Comparison of ENCODE assay signal across 8 cellular contexts in the genomic region with DNA sequence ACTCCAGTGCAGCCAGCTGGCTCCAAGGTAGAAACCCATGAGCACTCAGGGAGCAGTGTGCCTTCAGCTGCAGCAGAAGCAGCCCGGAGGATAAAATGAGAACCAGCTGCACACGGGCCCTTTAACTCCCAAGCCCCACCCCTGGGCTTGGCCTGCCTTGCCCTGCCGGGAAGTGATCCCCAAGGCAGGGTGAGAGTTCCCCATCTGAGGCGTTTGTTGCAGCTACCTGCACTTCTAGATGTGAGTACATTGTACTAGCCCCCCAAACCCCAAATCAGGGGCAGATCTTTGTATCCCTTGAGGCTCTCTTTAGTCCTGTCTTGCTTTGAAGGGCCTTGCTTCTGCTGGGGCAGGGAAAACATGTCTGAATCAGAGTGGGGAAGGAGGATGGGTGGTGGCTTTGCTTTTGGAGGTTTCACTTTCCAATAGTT. TPM values are rescaled to one million over a fixed set of nuclear protein-coding genes. Genes with fewer than 3 reads are reported as not detected.
A peak's percentile ranks its signal among the peaks of the same experiment; 100 is the strongest.
DNase-seq lines count a peak whose midpoint lies in the region; ATAC-seq and TF ChIP-seq lines count a peak whose summit lies in the region.

Gene MVP, plus strand, starts transcription at position 192 of the 431 bp plus-strand sequence. CDS start 10,088 bp downstream, outside the sequence.

- H3K4me3 ChIP-seq in trophoblast cell (ENCODE audit: low read depth, low read length), result no peak within 1 kb of the TSS

- peak within 1 kb of the TSS; percentile 51 for H3K14ac ChIP-seq in trophoblast cell (ENCODE audit: low read length)

- peaks cover 11 to 13% of the 10 kb centered on the region in 2 experiments for H3K36me3 ChIP-seq in trophoblast cell (ENCODE audit: control insufficient read depth in 1 of 2, insufficient read depth in 2 of 2, low read length in 2 of 2)

- H3K27me3 Mint-ChIP-seq in activated naive CD8-positive, alpha-beta T cell, result no peaks in the 10 kb centered on the region

- no peaks in the 10 kb centered on the region for H3K9me3 ChIP-seq in trophoblast cell (ENCODE audit: insufficient read depth, low read depth, low read length)

- no peaks in the 10 kb centered on the region for H3K27me3 ChIP-seq in trophoblast cell (ENCODE audit: insufficient read depth, low read length)

- H3K27ac Mint-ChIP-seq in activated naive CD8-positive, alpha-beta T cell, result peak within 1 kb of the TSS; percentile 91

- no peak within 1 kb of the TSS for H3K4me2 ChIP-seq in trophoblast cell (ENCODE audit: low read length)

- no peaks in the 10 kb centered on the region for H3K9me3 Mint-ChIP-seq in activated naive CD8-positive, alpha-beta T cell (ENCODE audit: low read depth)

- peak within 1 kb of the TSS; percentile 38 for H3K18ac ChIP-seq in trophoblast cell (ENCODE audit: low read length)

- H3K79me1 ChIP-seq in trophoblast cell (ENCODE audit: low read length), result peaks cover 15% of the 10 kb centered on the region

- peak within 1 kb of the TSS; percentile 10 for H2BK120ac ChIP-seq in trophoblast cell (ENCODE audit: insufficient read depth, low read length, poor library complexity)

- peak; percentile 78 for DNase-seq in AG08396 (ENCODE audit: low spot score)
- DNase-seq in OCI-M1 (lab: John Stamatoyannopoulos, UW), result peak; percentile 77
- DNase-seq in glomerular visceral epithelial cell (ENCODE audit: extremely low spot score), result peak; percentile 59
- DNase-seq in trophoblast cell, result peak; percentile 67 to 71

- H3K4me3 Mint-ChIP-seq in activated naive CD8-positive, alpha-beta T cell, result peak within 1 kb of the TSS; percentile 95

- H3K23ac ChIP-seq in trophoblast cell (ENCODE audit: low read length), result no peak within 1 kb of the TSS

- WGBS in trophoblast cell (ENCODE audit: extremely low coverage, insufficient coverage, insufficient read length), result no CpG with 5 or more reads among the region's 4 CpGs

- peaks cover 10% of the 10 kb centered on the region for H3K79me2 ChIP-seq in trophoblast cell (ENCODE audit: control insufficient read depth, insufficient read depth, low read length, poor library complexity)

- H4K91ac ChIP-seq in trophoblast cell (ENCODE audit: low read depth, low read length), result peak within 1 kb of the TSS; percentile 37

- H2AK5ac ChIP-seq in trophoblast cell (ENCODE audit: low read length), result no peak within 1 kb of the TSS

- H4K8ac ChIP-seq in trophoblast cell (ENCODE audit: low read depth, low read length), result no peak within 1 kb of the TSS

- peak; percentile 64 for TF ChIP-seq POLR2A in GM19099 (IDR thresholded peaks at IDR 0.05; ENCODE audit: extremely low read depth, insufficient read length, low read depth)

- no peak within 1 kb of the TSS for H2AFZ ChIP-seq in trophoblast cell (ENCODE audit: insufficient read depth, low read length, poor library complexity)

- no peak for ATAC-seq in GM18519 (IDR thresholded peaks at IDR 0.05; ENCODE audit: low FRiP score, unreplicated experiment)
- no peak for ATAC-seq in GM19023 (IDR thresholded peaks at IDR 0.05; ENCODE audit: unreplicated experiment)

- H3K9ac ChIP-seq in trophoblast cell (ENCODE audit: low read length), result no peak within 1 kb of the TSS

- H2BK5ac ChIP-seq in trophoblast cell (ENCODE audit: low read depth, low read length, poor library complexity), result peak within 1 kb of the TSS; percentile 38

- H4K12ac ChIP-seq in trophoblast cell (ENCODE audit: low read depth, low read length), result peak within 1 kb of the TSS; percentile 50

- H3K4ac ChIP-seq in trophoblast cell (ENCODE audit: low read depth, low read length), result peak within 1 kb of the TSS; percentile 21

- H3K36me3 Mint-ChIP-seq in activated naive CD8-positive, alpha-beta T cell, result peaks cover 5% of the 10 kb centered on the region

- peak within 1 kb of the TSS; percentile 52 for H3K27ac ChIP-seq in trophoblast cell (ENCODE audit: low read depth, low read length)

- H3K4me1 Mint-ChIP-seq in activated naive CD8-positive, alpha-beta T cell (ENCODE audit: low read depth), result peaks cover 66% of the 10 kb centered on the region

- H3K4me1 ChIP-seq in trophoblast cell (ENCODE audit: control insufficient read depth in 1 of 2, insufficient read depth in 2 of 2, low read length in 2 of 2), result peaks cover 5 to 8% of the 10 kb centered on the region in 2 experiments

- H2BK12ac ChIP-seq in trophoblast cell (ENCODE audit: low read length), result no peak within 1 kb of the TSS

RNA-seq across cellular contexts. Expression of gene MVP, which starts in this region (rescaled TPM):
- 24.4 and 24.5 TPM in 2 replicates for polyA plus RNA-seq in trophoblast cell (2013)
